In the genomic region with DNA sequence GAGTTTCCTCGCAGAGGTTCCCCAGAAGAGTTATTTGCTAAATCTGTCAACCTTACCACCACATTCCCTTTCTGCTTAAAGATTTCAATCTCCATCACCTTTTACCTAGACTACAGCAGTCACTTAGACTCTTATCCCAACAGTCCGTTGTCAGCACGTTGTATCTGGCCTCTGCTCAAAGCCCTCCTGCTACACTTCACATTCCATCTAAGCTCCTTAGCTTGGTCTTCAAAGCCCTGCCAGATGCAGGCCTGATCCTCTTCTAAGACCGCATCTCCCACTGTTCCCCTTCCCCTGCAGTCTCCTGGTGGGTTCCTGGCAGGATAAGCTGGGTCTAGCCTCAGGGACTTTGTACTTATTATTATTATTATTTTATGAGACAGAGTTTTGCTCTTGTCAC, we compare ENCODE assay signal across 26 cellular contexts.
"Had no signal": no experiment of that assay in that cellular context is flagged by ENCODE, and none has a peak within 500 bp of the region (broad histone marks: within the 10 kb centered on the region; RNA-seq: fewer than 3 reads in every experiment).

No MANE protein-coding gene starts in this region.

- ATAC-seq: activated CD8-positive, alpha-beta T cell treated with anti-CD3 and anti-CD28 coated beads, Interleukin-2, amount 10 ng/mL, durations not matched to agents 7 days and 5 days; activated naive CD4-positive, alpha-beta T cell treated with anti-CD3 and anti-CD28 coated beads, Interleukin-2, amount 50 U/mL, for 72 hours; activated naive CD8-positive, alpha-beta T cell treated with anti-CD3 and anti-CD28 coated beads, Interleukin-2, amount 50 U/mL, for 24 hours; body of pancreas; WTC11 had no signal

- DNase-seq: activated CD4-positive, alpha-beta T cell treated with anti-CD3 and anti-CD28 coated beads for 48 hours; activated CD4-positive, alpha-beta T cell treated with anti-CD3 and anti-CD28 coated beads, Interleukin-2, amount 50 U/mL, for 4 hours; activated CD4-positive, CD25-positive, alpha-beta regulatory T cell treated with anti-CD3 and anti-CD28 coated beads, Interleukin-2, amount 50 U/mL, for 72 hours; activated CD8-positive, alpha-beta memory T cell treated with anti-CD3 and anti-CD28 coated beads, Interleukin-2, amount 50 U/mL, for 48 hours; activated CD8-positive, alpha-beta T cell treated with anti-CD3 and anti-CD28 coated beads, Interleukin-2, amount 10 ng/mL, durations not matched to agents 7 days and 5 days; activated effector memory CD4-positive, alpha-beta T cell treated with Interleukin-2 at 50 U/mL for 16 hours; activated naive CD4-positive, alpha-beta T cell treated with Interleukin-2 at 50 U/mL for 16 hours; activated naive CD8-positive, alpha-beta T cell treated with anti-CD3 and anti-CD28 coated beads, Interleukin-2, amount 50 U/mL, for 24 hours; activated T-cell treated with anti-CD3 and anti-CD28 coated beads, Interleukin-2, amount 50 U/mL, for 1 hour; amniotic stem cell; body of pancreas; MM.1S; NCI-H1105; NCI-H1436 treated with DMSO at 0.1 percent for 48 hours; NCI-H187; NCI-H2081; NCI-H510A treated with DMSO at 0.1 percent for 48 hours; NCI-H748 treated with DMSO at 0.1 percent for 48 hours; NK-92 treated with Interleukin-12 subunit alpha and Interleukin-12 subunit beta, amount 100 ng/mL, for 24 hours; OCI-M1; SHP77 had no signal

- H3K36me3 ChIP-seq: ascending aorta, SJSA1 had no signal

- H3K27me3 ChIP-seq: ascending aorta, body of pancreas, SJSA1 had no signal

- H3K27ac ChIP-seq: ascending aorta, body of pancreas, SJSA1 had no signal

- H3K4me1 ChIP-seq: ascending aorta, SJSA1 had no signal

- H3K9me3 ChIP-seq: ascending aorta, body of pancreas, SJSA1 had no signal

- H3K4me3 ChIP-seq: ascending aorta, body of pancreas, SJSA1 had no signal

- FAIRE-seq: RCC 7860 had no signal
